Comparison of ENCODE assay signal across 8 cellular contexts in the genomic region with DNA sequence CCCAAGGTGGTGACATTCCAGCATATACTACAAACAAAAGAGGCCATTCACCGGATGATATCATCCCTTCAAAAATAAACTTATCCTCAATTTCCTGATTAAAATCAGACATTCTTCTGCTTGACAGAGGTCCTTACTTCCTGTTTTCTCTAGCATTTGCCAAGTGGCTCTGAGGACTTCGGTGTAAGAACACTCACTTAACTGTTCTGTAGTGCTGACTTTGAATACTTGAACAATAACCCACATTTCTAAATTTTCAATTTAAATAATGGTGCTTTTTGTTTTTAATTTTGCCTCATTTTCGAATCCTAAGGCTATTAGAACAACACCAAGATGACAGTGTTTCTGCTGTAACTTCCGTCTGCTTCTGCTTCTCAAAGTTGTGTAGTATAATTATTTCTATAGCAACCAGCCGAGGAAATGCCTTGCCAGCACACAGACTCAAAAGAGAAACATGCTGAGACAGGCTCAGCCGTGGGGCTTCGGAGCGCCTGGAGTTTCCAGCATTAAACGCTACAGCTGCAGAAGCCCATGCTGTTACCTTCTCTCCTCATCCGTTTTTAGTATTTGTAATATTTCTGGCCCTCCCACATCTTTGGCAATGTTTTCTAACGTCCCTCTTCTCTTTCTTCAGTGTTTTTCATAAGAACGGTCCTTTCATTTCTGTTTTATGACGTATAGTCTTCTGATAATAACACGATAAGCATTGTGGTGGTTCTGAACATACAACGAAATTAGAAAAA. TPM values are rescaled to one million over a fixed set of nuclear protein-coding genes. Genes with fewer than 3 reads are reported as not detected.
DNase-seq lines count a peak whose midpoint lies in the region; ATAC-seq and TF ChIP-seq lines count a peak whose summit lies in the region.

No MANE protein-coding gene starts in this region.

- no peaks in the 10 kb centered on the region for H3K9me3 Mint-ChIP-seq in activated T-cell treated with anti-CD3 and anti-CD28 coated beads, Interleukin-2, amount 50 U/mL, for 72 hours
- no peaks in the 10 kb centered on the region for H3K9me3 Mint-ChIP-seq in naive thymus-derived CD4-positive, alpha-beta T cell
- H3K9me3 Mint-ChIP-seq in stimulated activated memory B cell treated with anti-CD40 and anti-IgM and Interleukin-4, amounts not matched to agents 10 μg/mL and 1 μg/mL and 100 μg/mL, for 72 hours: no peaks in the 10 kb centered on the region

- ATAC-seq in GM19324 (IDR thresholded peaks at IDR 0.05; ENCODE audit: low FRiP score, unreplicated experiment): peak; percentile 92
- ATAC-seq in HG03442 (IDR thresholded peaks at IDR 0.05; ENCODE audit: unreplicated experiment): peak; percentile 94
- peak; percentile 80 for ATAC-seq in PC-3
- ATAC-seq in activated T-cell treated with anti-CD3 and anti-CD28 coated beads, Interleukin-2, amount 50 U/mL, for 72 hours (replicated peaks in 1 of 2): peak; percentile 87 to 91
- ATAC-seq in naive thymus-derived CD4-positive, alpha-beta T cell: peak; percentile 97
- ATAC-seq in stimulated activated memory B cell treated with anti-CD40 and anti-IgM and Interleukin-4, amounts not matched to agents 10 μg/mL and 1 μg/mL and 100 μg/mL, for 72 hours: peak; percentile 80

- TSS peak; percentile 97 for BruUV-seq in PC-3 (replicated peaks; lab: Mats Ljungman, UMichigan)

- H3K27ac ChIP-seq in PC-3 (ENCODE audit: low read length): peak overlapping the region; percentile 75
- H3K27ac ChIP-seq in esophagus muscularis mucosa (replicated peaks in 1 of 4): peak overlapping the region; percentile 74 to 83 (median 77)
- peak overlapping the region; percentile 90 for H3K27ac ChIP-seq in naive thymus-derived CD4-positive, alpha-beta T cell (ENCODE audit: low read depth, low read length)

- H3K4me3 ChIP-seq in PC-3 (ENCODE audit: low read length): peak overlapping the region; percentile 74
- H3K4me3 ChIP-seq in esophagus muscularis mucosa: peak overlapping the region; percentile 53 to 65 (median 58)
- peak overlapping the region; percentile 78 for H3K4me3 ChIP-seq in naive thymus-derived CD4-positive, alpha-beta T cell (ENCODE audit: low read length)

- no peak for TF ChIP-seq EP300 in esophagus muscularis mucosa (IDR thresholded peaks at IDR 0.05)

- intact Hi-C loops in PC-3 (cut with micrococcal nuclease): loop anchor here (1.0 to 2.0 kb wide), 3 partner anchors 17 to 44 kb away; no protein-coding TSS in a partner anchor
- intact Hi-C loops in esophagus muscularis mucosa (cut with DNase I): no loop called here
- intact Hi-C loops in naive thymus-derived CD4-positive, alpha-beta T cell (cut with micrococcal nuclease): loop anchor here (1.0 to 10.0 kb wide), 15 partner anchors 17 to 1823 kb away; partner anchors contain the start of genes ZFAND5 (in 2 of the 2), ABHD17B (in 1 of the 2), C9orf40 (in 1 of the 2) and C9orf85 (in 1 of the 2)

- H3K4me2 ChIP-seq in PC-3 (ENCODE audit: low read length): peak overlapping the region; percentile 87

- peak overlapping the region; percentile 81 for H3K27ac Mint-ChIP-seq in activated T-cell treated with anti-CD3 and anti-CD28 coated beads, Interleukin-2, amount 50 U/mL, for 72 hours
- peak overlapping the region; percentile 93 to 99 (median 95) for H3K27ac Mint-ChIP-seq in naive thymus-derived CD4-positive, alpha-beta T cell
- H3K27ac Mint-ChIP-seq in stimulated activated memory B cell treated with anti-CD40 and anti-IgM and Interleukin-4, amounts not matched to agents 10 μg/mL and 1 μg/mL and 100 μg/mL, for 72 hours: peak overlapping the region; percentile 81

- H3K4me1 Mint-ChIP-seq in activated T-cell treated with anti-CD3 and anti-CD28 coated beads, Interleukin-2, amount 50 U/mL, for 72 hours (ENCODE audit: low read depth): peaks cover 32% of the 10 kb centered on the region
- peaks cover 20 to 47% (median 37%) of the 10 kb centered on the region in 7 donors for H3K4me1 Mint-ChIP-seq in naive thymus-derived CD4-positive, alpha-beta T cell
- H3K4me1 Mint-ChIP-seq in stimulated activated memory B cell treated with anti-CD40 and anti-IgM and Interleukin-4, amounts not matched to agents 10 μg/mL and 1 μg/mL and 100 μg/mL, for 72 hours: peaks cover 13% of the 10 kb centered on the region

- peak overlapping the region; percentile 84 for H3K4me3 Mint-ChIP-seq in activated T-cell treated with anti-CD3 and anti-CD28 coated beads, Interleukin-2, amount 50 U/mL, for 72 hours
- H3K4me3 Mint-ChIP-seq in naive thymus-derived CD4-positive, alpha-beta T cell: peak overlapping the region; percentile 74 to 97 (median 90)
- peak overlapping the region; percentile 84 for H3K4me3 Mint-ChIP-seq in stimulated activated memory B cell treated with anti-CD40 and anti-IgM and Interleukin-4, amounts not matched to agents 10 μg/mL and 1 μg/mL and 100 μg/mL, for 72 hours

- TF ChIP-seq CTCF in PC-3 (conservative IDR thresholded peaks at IDR 0.05; ENCODE audit: low read depth, low read length) (no peak), esophagus muscularis mucosa (IDR thresholded peaks at IDR 0.05) (no peak)

- H3K9me3 ChIP-seq in PC-3 (ENCODE audit: low read length): no peaks in the 10 kb centered on the region
- H3K9me3 ChIP-seq in esophagus muscularis mucosa: no peaks in the 10 kb centered on the region
- no peaks in the 10 kb centered on the region for H3K9me3 ChIP-seq in naive thymus-derived CD4-positive, alpha-beta T cell (ENCODE audit: control insufficient read depth in 2 of 3, low read length in 3 of 3)

- DNase-seq in Ammon's horn (ENCODE audit: low spot score) (peak; percentile 82), PC-3 (peak; percentile 61), esophagus muscularis mucosa (ENCODE audit: extremely low spot score) (no peak)
- peak; percentile 65 to 69 for DNase-seq in activated T-cell treated with anti-CD3 and anti-CD28 coated beads, Interleukin-2, amount 50 U/mL, for 72 hours
- DNase-seq in naive thymus-derived CD4-positive, alpha-beta T cell: peak; percentile 51 to 91 (median 85)

- no peaks in the 10 kb centered on the region for H3F3A ChIP-seq in PC-3 (ENCODE audit: low read length, unreplicated experiment)

- H3K36me3 ChIP-seq in PC-3 (ENCODE audit: low read depth, low read length) (no peaks in the 10 kb centered on the region), esophagus muscularis mucosa (no peaks in the 10 kb centered on the region)
- no peaks in the 10 kb centered on the region for H3K36me3 ChIP-seq in naive thymus-derived CD4-positive, alpha-beta T cell (ENCODE audit: control insufficient read depth in 2 of 3, insufficient read depth in 3 of 3, low read length in 3 of 3)

- H3K27me3 Mint-ChIP-seq in activated T-cell treated with anti-CD3 and anti-CD28 coated beads, Interleukin-2, amount 50 U/mL, for 72 hours (ENCODE audit: low read depth): no peaks in the 10 kb centered on the region
- H3K27me3 Mint-ChIP-seq in naive thymus-derived CD4-positive, alpha-beta T cell: no peaks in the 10 kb centered on the region
- H3K27me3 Mint-ChIP-seq in stimulated activated memory B cell treated with anti-CD40 and anti-IgM and Interleukin-4, amounts not matched to agents 10 μg/mL and 1 μg/mL and 100 μg/mL, for 72 hours: no peaks in the 10 kb centered on the region

- CTCF ChIA-PET in PC-3 (lab: Charles Lee): no interaction called here
- CTCF ChIA-PET in naive thymus-derived CD4-positive, alpha-beta T cell (lab: Charles Lee): no interaction called here

- H3K9me2 ChIP-seq in PC-3 (replicated peaks; ENCODE audit: low read length): no peaks in the 10 kb centered on the region

- H3K4me1 ChIP-seq in PC-3 (ENCODE audit: insufficient read depth, low read length): peaks cover 49% of the 10 kb centered on the region
- peaks cover 0 to 22% (median 17%) of the 10 kb centered on the region in 4 donors for H3K4me1 ChIP-seq in esophagus muscularis mucosa
- peaks cover 9% of the 10 kb centered on the region in 2 donors for H3K4me1 ChIP-seq in naive thymus-derived CD4-positive, alpha-beta T cell (ENCODE audit: control insufficient read depth in 2 of 2, insufficient read depth in 2 of 2, low read length in 2 of 2)

- peak overlapping the region; percentile 45 for H3K9ac ChIP-seq in PC-3 (ENCODE audit: low read length)

- H2AFZ ChIP-seq in PC-3 (ENCODE audit: low read length): peak overlapping the region; percentile 84

- no peaks in the 10 kb centered on the region for H3K79me2 ChIP-seq in PC-3 (ENCODE audit: low read length)

- under 1% methylated on average over 15 of the region's 15 CpGs for WGBS in esophagus muscularis mucosa

- TF ChIP-seq POLR2A in esophagus muscularis mucosa (IDR thresholded peaks at IDR 0.05; ENCODE audit: low read depth): no peak

- no peaks in the 10 kb centered on the region for H4K20me1 ChIP-seq in PC-3 (ENCODE audit: low read length)

- POLR2A ChIA-PET in PC-3 (lab: Charles Lee; ENCODE audit: unreplicated experiment): no interaction called here
- POLR2A ChIA-PET in naive thymus-derived CD4-positive, alpha-beta T cell (lab: Charles Lee): interaction anchor here (0.7 to 3.0 kb wide), 5 partner anchors 17 to 1896 kb away, joined by 3 to 12 read pairs (median 11); no protein-coding TSS in a partner anchor

- H3K27me3 ChIP-seq in PC-3 (ENCODE audit: low read length) (no peaks in the 10 kb centered on the region), esophagus muscularis mucosa (no peaks in the 10 kb centered on the region)
- H3K27me3 ChIP-seq in naive thymus-derived CD4-positive, alpha-beta T cell (ENCODE audit: control insufficient read depth in 2 of 2, insufficient read depth in 2 of 2, low read length in 2 of 2): no peaks in the 10 kb centered on the region

- H3K36me3 Mint-ChIP-seq in activated T-cell treated with anti-CD3 and anti-CD28 coated beads, Interleukin-2, amount 50 U/mL, for 72 hours (ENCODE audit: insufficient read depth in 2 of 2): no peaks in the 10 kb centered on the region
- peaks cover 0 to 5% (median 0%) of the 10 kb centered on the region in 5 donors for H3K36me3 Mint-ChIP-seq in naive thymus-derived CD4-positive, alpha-beta T cell
- H3K36me3 Mint-ChIP-seq in stimulated activated memory B cell treated with anti-CD40 and anti-IgM and Interleukin-4, amounts not matched to agents 10 μg/mL and 1 μg/mL and 100 μg/mL, for 72 hours: no peaks in the 10 kb centered on the region

RNA-seq across cellular contexts. Expression of gene ANXA1, which starts 19.5 kb away (rescaled TPM):
- total RNA-seq in PC-3 (2014; rRNA removed): 176 and 192 TPM in 2 replicates
- total RNA-seq in activated T-cell treated with anti-CD3 and anti-CD28 coated beads, Interleukin-2, amount 50 U/mL, for 72 hours: 10 to 100 TPM; 16.7 to 51.1 TPM
- 100 to 1,000 TPM; 226 to 262 (median 231) TPM for total RNA-seq in esophagus muscularis mucosa
- total RNA-seq in naive thymus-derived CD4-positive, alpha-beta T cell: 100 to 1,000 TPM in 3 of 5 experiments, 10 to 100 TPM in 2; 90.2 to 649 (median 145) TPM
- 100 to 1,000 TPM; 102 to 163 TPM for polyA plus RNA-seq in naive thymus-derived CD4-positive, alpha-beta T cell
